Comparison of ENCODE assay signal across 7 cellular contexts in the genomic region with DNA sequence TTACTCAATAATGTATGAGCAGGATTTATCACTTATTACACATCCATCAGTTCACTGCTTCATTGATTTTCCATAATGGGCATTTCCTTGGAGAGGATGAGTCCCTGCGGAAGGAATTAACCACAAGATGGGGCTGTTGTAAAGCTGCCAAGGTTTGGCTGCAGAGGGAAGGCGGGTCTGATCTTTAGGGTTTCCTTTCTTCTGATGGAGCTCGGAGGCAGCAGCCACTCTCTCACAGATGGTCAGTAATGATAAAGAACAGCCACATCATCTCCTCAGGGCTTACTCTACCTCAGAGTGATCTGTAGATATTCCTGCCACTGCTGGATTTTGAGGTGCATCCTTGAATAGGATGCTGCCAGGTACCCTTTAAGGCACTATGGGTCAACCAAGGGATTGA.
A peak's percentile ranks its signal among the peaks of the same experiment; 100 is the strongest.
DNase-seq lines count a peak whose midpoint lies in the region; ATAC-seq and TF ChIP-seq lines count a peak whose summit lies in the region.

No MANE protein-coding gene starts in this region.

- H3K4me3 ChIP-seq in Loucy (ENCODE audit: low read length, poor library complexity, severe bottlenecking): peak overlapping the region; percentile 46
- no peak overlapping the region for H3K4me3 ChIP-seq in sigmoid colon

- no peak for TF ChIP-seq POLR2A in sigmoid colon (IDR thresholded peaks at IDR 0.05)

- H3K4me1 ChIP-seq in Loucy (ENCODE audit: insufficient read depth, low read length, poor library complexity, severe bottlenecking): peaks cover 58% of the 10 kb centered on the region
- no peaks in the 10 kb centered on the region for H3K4me1 ChIP-seq in sigmoid colon

- no peaks in the 10 kb centered on the region for H4K20me1 ChIP-seq in Loucy (ENCODE audit: insufficient read depth, low read length, poor library complexity, severe bottlenecking)

- no peaks in the 10 kb centered on the region for H3K9me2 ChIP-seq in Loucy (replicated peaks; ENCODE audit: low read depth, low read length)

- no peak overlapping the region for H2AFZ ChIP-seq in Loucy (ENCODE audit: low read length)

- peaks cover 10% of the 10 kb centered on the region for H3F3A ChIP-seq in Loucy (ENCODE audit: low read depth)

- H3K27me3 ChIP-seq in Loucy (ENCODE audit: insufficient read depth, low read length, poor library complexity, severe bottlenecking) (no peaks in the 10 kb centered on the region), sigmoid colon (no peaks in the 10 kb centered on the region)

- TF ChIP-seq EP300 in sigmoid colon (IDR thresholded peaks at IDR 0.05): no peak

- H3K9me3 ChIP-seq in Loucy (ENCODE audit: insufficient read depth, low read depth, low read length): no peaks in the 10 kb centered on the region
- no peaks in the 10 kb centered on the region for H3K9me3 ChIP-seq in sigmoid colon

- WGBS in sigmoid colon, 2 donors: 35 to 48% methylated on average over 3 of the region's 3 CpGs

- peak; percentile 88 for TF ChIP-seq CTCF in Loucy (conservative IDR thresholded peaks at IDR 0.05; ENCODE audit: low read length)
- no peak for TF ChIP-seq CTCF in sigmoid colon (IDR thresholded peaks at IDR 0.05)

- peaks cover 25% of the 10 kb centered on the region; the same call in 1 of the 2 replicates for H3K36me3 ChIP-seq in Loucy (ENCODE audit: insufficient read depth, low read length)
- H3K36me3 ChIP-seq in sigmoid colon: peaks cover 0 to 45% (median 3%) of the 10 kb centered on the region in 4 donors

- no peaks in the 10 kb centered on the region for H3K79me2 ChIP-seq in Loucy (ENCODE audit: insufficient read depth, low read length)

- ATAC-seq in left colon (peak; percentile 65), HG03095 (IDR thresholded peaks at IDR 0.05; ENCODE audit: unreplicated experiment) (no peak)
- no peak for ATAC-seq in stimulated activated naive CD8-positive, alpha-beta T cell treated with anti-CD3 and anti-CD28 coated beads, Interleukin-15, Interleukin-2, amounts not matched to agents 100 U/mL and 50 U/mL, for 24 hours

- H3K9ac ChIP-seq in Loucy (ENCODE audit: low read depth, low read length, poor library complexity, severe bottlenecking): peak overlapping the region; percentile 57

- no peak overlapping the region for H3K27ac ChIP-seq in sigmoid colon

- DNase-seq in GM04503 (ENCODE audit: low read depth): peak; percentile 21
- peak; percentile 59 for DNase-seq in amniotic epithelial cell (ENCODE audit: low read depth)
- peak in 1 of 2 donors; percentile 12 for DNase-seq in left colon
- DNase-seq in sigmoid colon: no peak
- no peak for DNase-seq in stimulated activated naive CD8-positive, alpha-beta T cell treated with anti-CD3 and anti-CD28 coated beads, Interleukin-15, Interleukin-2, amounts not matched to agents 100 U/mL and 50 U/mL, for 24 hours

- peak overlapping the region; percentile 72 for H3K4me2 ChIP-seq in Loucy (ENCODE audit: low read depth, low read length, poor library complexity, severe bottlenecking)

- intact Hi-C loops in left colon (cut with DNase I, micrococcal nuclease) (no loop called here), sigmoid colon (cut with DNase I) (no loop called here)

Comparison
In these comparisons a context has a peak if more than half of its experiments do, and no peak if none do; other contexts are left out.
1. DNase-seq: peak in GM04503 (single experiment) and amniotic epithelial cell (single experiment); none in sigmoid colon (single experiment) and stimulated activated naive CD8-positive, alpha-beta T cell treated with anti-CD3 and anti-CD28 coated beads, Interleukin-15, Interleukin-2, amounts not matched to agents 100 U/mL and 50 U/mL, for 24 hours (single experiment).